ENCODE assay signal across 22 cellular contexts in genomic region chr3:111857474-111857873, GRCh38.
"Had no signal": no experiment of that assay in that cellular context is flagged by ENCODE, and none has a peak within 500 bp of the region (broad histone marks: within the 10 kb centered on the region; RNA-seq: fewer than 3 reads in every experiment).

No MANE protein-coding gene starts in this region.

- H3K36me3 Mint-ChIP-seq: activated naive CD8-positive, alpha-beta T cell; naive thymus-derived CD8-positive, alpha-beta T cell; T-cell had no signal

- H3K9me3 Mint-ChIP-seq: activated T-cell treated with anti-CD3 and anti-CD28 coated beads, Interleukin-2, amount 50 U/mL, for 4 hours; activated T-helper 2 cell treated with anti-CD3 and anti-CD28 coated beads, Interferon-gamma antibody, Interleukin-2, Interleukin-4, amounts not matched to agents 10 μg/mL and 5 μg/mL and 100 μg/mL, durations not matched to agents 14 hours and 24 hours and 36 hours; naive thymus-derived CD8-positive, alpha-beta T cell; T-cell had no signal

- H3K4me1 ChIP-seq: breast epithelium, prostate gland had no signal

- ATAC-seq: activated T-cell treated with anti-CD3 and anti-CD28 coated beads, Interleukin-2, amount 50 U/mL, for 4 hours; lower lobe of right lung; naive thymus-derived CD8-positive, alpha-beta T cell; T-cell had no signal

- H3K9me3 ChIP-seq: adrenal gland, ascending aorta, breast epithelium, lower lobe of right lung, prostate gland, spleen, thoracic aorta, upper lobe of left lung had no signal

- H3K27ac Mint-ChIP-seq: activated naive CD8-positive, alpha-beta T cell; activated T-helper 2 cell treated with anti-CD3 and anti-CD28 coated beads, Interferon-gamma antibody, Interleukin-2, Interleukin-4, amounts not matched to agents 10 μg/mL and 5 μg/mL and 100 μg/mL, durations not matched to agents 14 hours and 24 hours and 36 hours; T-cell had no signal

- H3K36me3 ChIP-seq: adrenal gland, ascending aorta, breast epithelium, lower lobe of right lung, prostate gland, spleen, thoracic aorta, upper lobe of left lung had no signal

- DNase-seq: activated CD4-positive, alpha-beta T cell treated with anti-CD3 and anti-CD28 coated beads for 1 hour; activated CD4-positive, alpha-beta T cell treated with anti-CD3 and anti-CD28 coated beads, Interleukin-2, amount 50 U/mL, for 1 hour; activated CD8-positive, alpha-beta memory T cell treated with anti-CD3 and anti-CD28 coated beads, Interleukin-2, amount 50 U/mL, for 4 hours; activated naive CD4-positive, alpha-beta T cell; activated T-cell treated with anti-CD3 and anti-CD28 coated beads, Interleukin-2, amount 50 U/mL, for 4 hours; adrenal gland; kidney; lower lobe of right lung; mesendoderm; naive thymus-derived CD8-positive, alpha-beta T cell; spleen; stimulated activated CD4-positive, alpha-beta T cell treated with anti-CD3 and anti-CD28 coated beads, Interleukin-4, amount 100 ng/mL, for 1 hour; stimulated activated naive CD4-positive, alpha-beta T cell treated with Interleukin-2 at 50 U/mL for 16 hours; T-cell; upper lobe of left lung had no signal

- H3K27me3 ChIP-seq: adrenal gland, ascending aorta, breast epithelium had no signal

- H3K4me3 ChIP-seq: adrenal gland, ascending aorta, breast epithelium, lower lobe of right lung, prostate gland, spleen, thoracic aorta, upper lobe of left lung had no signal

- H3K27ac ChIP-seq: adrenal gland, ascending aorta, breast epithelium, coronary artery, lower lobe of right lung, prostate gland, spleen, thoracic aorta, upper lobe of left lung had no signal
